In genomic region chr3:124033360-124034015, GRCh38 we compare ENCODE assay signal across 7 cellular contexts. TPM values are rescaled to one million over a fixed set of nuclear protein-coding genes. Genes with fewer than 3 reads are reported as not detected.
DNase-seq lines count a peak whose midpoint lies in the region; ATAC-seq, FAIRE-seq and TF ChIP-seq lines count a peak whose summit lies in the region.

Gene KALRN, plus strand, starts transcription at chr3:124033369.

- no peak within 1 kb of the TSS for H3K27ac Mint-ChIP-seq in activated CD8-positive, alpha-beta memory T cell treated with anti-CD3 and anti-CD28 coated beads, Interleukin-2, amount 10 ng/mL, durations not matched to agents 7 days and 5 days

- H3K4me3 Mint-ChIP-seq in activated CD8-positive, alpha-beta memory T cell treated with anti-CD3 and anti-CD28 coated beads, Interleukin-2, amount 10 ng/mL, durations not matched to agents 7 days and 5 days, result peak within 1 kb of the TSS; percentile 53

- TF ChIP-seq CTCF in omental fat pad (IDR thresholded peaks at IDR 0.05), result no peak

- DNase-seq in activated CD8-positive, alpha-beta memory T cell treated with anti-CD3 and anti-CD28 coated beads, Interleukin-2, amount 10 ng/mL, durations not matched to agents 7 days and 5 days, result no peak
- DNase-seq in germinal center (ENCODE audit: low spot score) (peak; percentile 9), omental fat pad (ENCODE audit: low spot score) (no peak), GM12892 (ENCODE audit: insufficient read length) (no peak), NCI-H345 treated with DMSO at 0.1 percent for 48 hours (lab: John Stamatoyannopoulos, UW; ENCODE audit: unreplicated experiment) (no peak)

- no peak for TF ChIP-seq POLR2A in GM18505 (IDR thresholded peaks at IDR 0.05; ENCODE audit: borderline replicate concordance, extremely low read depth, insufficient read depth, insufficient read length)
- no peak for TF ChIP-seq POLR2A in GM12892 (IDR thresholded peaks at IDR 0.05; ENCODE audit: low read depth, low read length)

- H3K36me3 Mint-ChIP-seq in activated CD8-positive, alpha-beta memory T cell treated with anti-CD3 and anti-CD28 coated beads, Interleukin-2, amount 10 ng/mL, durations not matched to agents 7 days and 5 days, result no peaks in the 10 kb centered on the region

- no peak for FAIRE-seq in GM12892 (lab: Jason Lieb, UNC)

- CTCF ChIA-PET in activated CD8-positive, alpha-beta memory T cell treated with anti-CD3 and anti-CD28 coated beads, Interleukin-2, amount 10 ng/mL, durations not matched to agents 7 days and 5 days (lab: Charles Lee), result interaction anchor here (0.7 to 3.4 kb wide), 10 partner anchors 9 to 262 kb away, joined by 3 to 19 read pairs (median 4); no protein-coding TSS in a partner anchor

- ATAC-seq in GM18505 (IDR thresholded peaks at IDR 0.05; ENCODE audit: unreplicated experiment), result peak; percentile 39
- peak; percentile 27 for ATAC-seq in HG02678 (IDR thresholded peaks at IDR 0.05; ENCODE audit: unreplicated experiment)
- peak; percentile 56 for ATAC-seq in activated CD8-positive, alpha-beta memory T cell treated with anti-CD3 and anti-CD28 coated beads, Interleukin-2, amount 10 ng/mL, durations not matched to agents 7 days and 5 days
- ATAC-seq in omental fat pad (ENCODE audit: low FRiP score), result peak; percentile 41

- peaks cover 49% of the 10 kb centered on the region for H3K27me3 Mint-ChIP-seq in activated CD8-positive, alpha-beta memory T cell treated with anti-CD3 and anti-CD28 coated beads, Interleukin-2, amount 10 ng/mL, durations not matched to agents 7 days and 5 days

- peaks cover 13% of the 10 kb centered on the region for H3K4me1 Mint-ChIP-seq in activated CD8-positive, alpha-beta memory T cell treated with anti-CD3 and anti-CD28 coated beads, Interleukin-2, amount 10 ng/mL, durations not matched to agents 7 days and 5 days

- H3K9me3 Mint-ChIP-seq in activated CD8-positive, alpha-beta memory T cell treated with anti-CD3 and anti-CD28 coated beads, Interleukin-2, amount 10 ng/mL, durations not matched to agents 7 days and 5 days (ENCODE audit: low read depth), result no peaks in the 10 kb centered on the region

RNA-seq across cellular contexts. Expression of gene KALRN, which starts in this region (rescaled TPM):
- total RNA-seq in activated CD8-positive, alpha-beta memory T cell treated with anti-CD3 and anti-CD28 coated beads, Interleukin-2, amount 10 ng/mL, durations not matched to agents 7 days and 5 days, result under 1 TPM in 1 of 2 experiments, not detected in 1; 0.26 TPM
- 100 to 1,000 TPM in 1 of 4 donors, 10 to 100 TPM in 3; 31.0 to 183 (median 75.9) TPM for total RNA-seq in omental fat pad
- 2.9 TPM for polyA plus RNA-seq in GM12892 (2012; ENCODE audit: missing spikeins)

Comparison
In these comparisons a context has a peak if more than half of its experiments do, and no peak if none do; other contexts are left out.
1. RNA of gene KALRN (total RNA-seq): 31.0 to 183 TPM in omental fat pad; 0.26 TPM in activated CD8-positive, alpha-beta memory T cell treated with anti-CD3 and anti-CD28 coated beads, Interleukin-2, amount 10 ng/mL, durations not matched to agents 7 days and 5 days; every median in the first group is over 10 times any median in the second.
2. Peak in ATAC-seq in activated CD8-positive, alpha-beta memory T cell treated with anti-CD3 and anti-CD28 coated beads, Interleukin-2, amount 10 ng/mL, durations not matched to agents 7 days and 5 days; RNA of the gene not detected or under 1 TPM.
3. Peak in every context shown above with its lines, with median percentiles within 50 percentile points of each other: ATAC-seq.